Comparison of ENCODE assay signal across 9 cellular contexts in genomic region chr7:35198370-35199140, GRCh38. TPM values are rescaled to one million over a fixed set of nuclear protein-coding genes. Genes with fewer than 3 reads are reported as not detected.
DNase-seq lines count a peak whose midpoint lies in the region; FAIRE-seq and TF ChIP-seq lines count a peak whose summit lies in the region.
"Not testable (repeated sequence)": the region's sequence is repeated elsewhere in the genome, so short reads cannot be mapped to it uniquely, and the experiment has no call there.
"Had no signal": no experiment of that assay in that cellular context is flagged by ENCODE, and none has a peak within 500 bp of the region (broad histone marks: within the 10 kb centered on the region; RNA-seq: fewer than 3 reads in every experiment).

No MANE protein-coding gene starts in this region.

- H3K36me3 Mint-ChIP-seq in HFFc6 (ENCODE audit: low read depth), result not testable (repeated sequence)

- TF ChIP-seq CTCF in HFFc6 (IDR thresholded peaks at IDR 0.05); cardiac fibroblast (IDR thresholded peaks at IDR 0.05; ENCODE audit: low read depth, low read length); fibroblast of villous mesenchyme (IDR thresholded peaks at IDR 0.05; ENCODE audit: insufficient read depth, low read depth, low read length): not testable (repeated sequence)

- not testable (repeated sequence) for H3K4me3 Mint-ChIP-seq in HFFc6

- peak; percentile 80 for DNase-seq in Caki2 (ENCODE audit: low read depth)
- peak; percentile 82 for DNase-seq in HFFc6
- DNase-seq in NCI-H446 (lab: John Stamatoyannopoulos, UW), result peak; percentile 15 to 23
- DNase-seq in SW480 (ENCODE audit: low spot score), result peak; percentile 11
- DNase-seq in cardiac fibroblast (ENCODE audit: low read depth in 2 of 2), result peak; percentile 53 to 72
- DNase-seq in fibroblast of villous mesenchyme (ENCODE audit: low read depth), result peak; percentile 58
- peak; percentile 93 for DNase-seq in kidney glomerular epithelial cell (lab: John Stamatoyannopoulos, UW)
- DNase-seq in urothelium cell line (ENCODE audit: low spot score), result peak; percentile 18

- H3K4me3 ChIP-seq in cardiac fibroblast (replicated peaks in 1 of 2; ENCODE audit: low read depth in 2 of 2, low read length in 2 of 2); fibroblast of villous mesenchyme (ENCODE audit: low read depth, low read length): not testable (repeated sequence)

- in situ Hi-C loops in Caki2 (cut with HindIII; ENCODE audit: low pct_unique_long_range_greater_than_20kb, low sequenced_read_pairs), result not testable (repeated sequence)

- H3K4me1 Mint-ChIP-seq in HFFc6 (ENCODE audit: low read depth), result not testable (repeated sequence)

- not testable (repeated sequence) for H3K9me3 Mint-ChIP-seq in HFFc6

- not testable (repeated sequence) for H3K27me3 Mint-ChIP-seq in HFFc6 (ENCODE audit: insufficient read depth)

- FAIRE-seq in urothelium cell line (lab: Jason Lieb, UNC), result not testable (repeated sequence)

- H3K27ac Mint-ChIP-seq in HFFc6, result peak overlapping the region; percentile 9; the same call in 1 of the 2 replicates

RNA-seq across cellular contexts. Expression of gene TBX20, which starts 55.3 kb away (rescaled TPM):
- total RNA-seq in Caki2 (2014; rRNA removed; shearing (Covaris generic); ENCODE audit: low replicate concordance), result not detected in 2 replicates
- total RNA-seq in HFFc6 (2021; fragmentation: NEBNext Ultra II Directional; extraction: Animal tissue kit (Norgen Biotek cat#: 25700)), result not detected
- total RNA-seq in fibroblast of villous mesenchyme, result 1.3 and 2.6 TPM in 2 replicates
- total RNA-seq: Peyer's patch had no signal

Comparison
In these comparisons a context has a peak if more than half of its experiments do, and no peak if none do; other contexts are left out.
1. DNase-seq: peak in every context shown above with its lines; median percentile 93 in kidney glomerular epithelial cell; 82 in HFFc6; 80 in Caki2; 62 in cardiac fibroblast; 58 in fibroblast of villous mesenchyme; 19 in NCI-H446; 18 in urothelium cell line; 11 in SW480.